10 cellular contexts compared by ENCODE assay signal in genomic region chr14:75282166-75282547, GRCh38. TPM values are rescaled to one million over a fixed set of nuclear protein-coding genes. Genes with fewer than 3 reads are reported as not detected.
DNase-seq lines count a peak whose midpoint lies in the region; ATAC-seq and TF ChIP-seq lines count a peak whose summit lies in the region.
"Had no signal": no experiment of that assay in that cellular context is flagged by ENCODE, and none has a peak within 500 bp of the region (broad histone marks: within the 10 kb centered on the region; RNA-seq: fewer than 3 reads in every experiment).

No MANE protein-coding gene starts in this region.

- H3K36me3 Mint-ChIP-seq in memory B cell, result peaks cover 4% of the 10 kb centered on the region

- H3K36me3 ChIP-seq in right atrium auricular region (peaks cover 40% of the 10 kb centered on the region), tibial nerve (peaks cover 0 to 35% (median 7%) of the 10 kb centered on the region in 3 donors), prostate gland (no peaks in the 10 kb centered on the region)

- TF ChIP-seq POLR2A in tibial nerve (IDR thresholded peaks at IDR 0.05) (no peak), prostate gland (IDR thresholded peaks at IDR 0.05) (no peak)

- ATAC-seq in Right ventricle myocardium inferior (no peak), memory B cell (ENCODE audit: low read depth) (no peak), GM19452 (IDR thresholded peaks at IDR 0.05; ENCODE audit: unreplicated experiment) (no peak), GM18873 (IDR thresholded peaks at IDR 0.05; ENCODE audit: low FRiP score, unreplicated experiment) (no peak)

- H3K4me3 ChIP-seq in right atrium auricular region, result no peak overlapping the region
- H3K4me3 ChIP-seq in choroid plexus epithelial cell (ENCODE audit: low read depth, low read length), result no peak overlapping the region
- H3K4me3 ChIP-seq in tibial nerve, result peak overlapping the region in 2 of 4 donors; percentile 88 to 97
- no peak overlapping the region for H3K4me3 ChIP-seq in prostate gland

- DNase-seq in right atrium auricular region (ENCODE audit: low spot score), result peak; percentile 58
- DNase-seq in Right ventricle myocardium inferior (ENCODE audit: missing footprints), result no peak
- DNase-seq in choroid plexus epithelial cell (ENCODE audit: low read depth), result peak; percentile 58
- no peak for DNase-seq in memory B cell (ENCODE audit: low spot score in 2 of 2)
- no peak for DNase-seq in tibial nerve (ENCODE audit: low spot score in 2 of 2)
- no peak for DNase-seq in prostate gland (ENCODE audit: low spot score)
- DNase-seq: activated T-cell treated with anti-CD3 and anti-CD28 coated beads for 4 hours, NCI-H82 had no signal

- H3K27ac ChIP-seq in right atrium auricular region (no peak overlapping the region), tibial nerve (peak overlapping the region in 3 of 4 donors; percentile 96 to 100 (median 99)), prostate gland (no peak overlapping the region)

- intact Hi-C loops in Right ventricle myocardium inferior (cut with DNase I) (no loop called here), prostate gland (cut with DNase I) (no loop called here)

- H3K4me3 Mint-ChIP-seq in memory B cell, result no peak overlapping the region

- H3K27me3 ChIP-seq in right atrium auricular region (no peaks in the 10 kb centered on the region), tibial nerve (no peaks in the 10 kb centered on the region), prostate gland (replicated peaks; ENCODE audit: insufficient read depth) (no peaks in the 10 kb centered on the region)

- TF ChIP-seq EP300 in tibial nerve (IDR thresholded peaks at IDR 0.05), result peak in 1 of 2 donors; percentile 71

- 78% methylated on average over 4 of the region's 4 CpGs for WGBS in tibial nerve, 2 donors
- WGBS in prostate gland, result 90% methylated on average over 4 of the region's 4 CpGs

- peaks cover 17% of the 10 kb centered on the region for H3K4me1 Mint-ChIP-seq in memory B cell

- peak overlapping the region; percentile 99 for H3K27ac Mint-ChIP-seq in memory B cell

- TF ChIP-seq CTCF in right atrium auricular region (IDR thresholded peaks at IDR 0.05), result no peak
- TF ChIP-seq CTCF in choroid plexus epithelial cell (conservative IDR thresholded peaks at IDR 0.05; ENCODE audit: low read depth, low read length), result no peak
- TF ChIP-seq CTCF in tibial nerve (IDR thresholded peaks at IDR 0.05), result no peak
- no peak for TF ChIP-seq CTCF in prostate gland (IDR thresholded peaks at IDR 0.05)

- H3K9me3 ChIP-seq in right atrium auricular region (no peaks in the 10 kb centered on the region), tibial nerve (no peaks in the 10 kb centered on the region), prostate gland (no peaks in the 10 kb centered on the region)

- peaks cover 2 to 30% of the 10 kb centered on the region in 2 donors for H3K4me1 ChIP-seq in right atrium auricular region
- peaks cover 0 to 30% (median 16%) of the 10 kb centered on the region in 4 donors for H3K4me1 ChIP-seq in tibial nerve
- H3K4me1 ChIP-seq in prostate gland (replicated peaks), result peaks cover 4% of the 10 kb centered on the region

- peaks cover 27% of the 10 kb centered on the region for H3K27me3 Mint-ChIP-seq in memory B cell

- no peaks in the 10 kb centered on the region for H3K9me3 Mint-ChIP-seq in memory B cell

RNA-seq across cellular contexts. Expression of gene FOS, which starts 3.5 kb away (rescaled TPM):
- total RNA-seq in right atrium auricular region (100 to 1,000 TPM; 232 to 555 TPM), Right ventricle myocardium inferior (9.5 TPM), tibial nerve (1,000 to 10,000 TPM in 1 of 4 donors, 100 to 1,000 TPM in 3; 373 to 1,352 (median 619) TPM), prostate gland (100 to 1,000 TPM in 1 of 2 donors, 10 to 100 TPM in 1; 73.9 to 127 TPM)

Comparison
In these comparisons a context has a peak if more than half of its experiments do, and no peak if none do; other contexts are left out.
1. DNase-seq: peak in right atrium auricular region (single experiment) and choroid plexus epithelial cell (single experiment); none in Right ventricle myocardium inferior (single experiment), memory B cell (0 of 2), tibial nerve (0 of 2) and prostate gland (single experiment).
2. H3K27ac ChIP-seq: peak in tibial nerve (3 of 4); none in right atrium auricular region (0 of 2) and prostate gland (0 of 2).